Comparison of ENCODE assay signal across 18 cellular contexts in genomic region chr17:4717791-4718190, GRCh38. TPM values are rescaled to one million over a fixed set of nuclear protein-coding genes. Genes with fewer than 3 reads are reported as not detected.
A peak's percentile ranks its signal among the peaks of the same experiment; 100 is the strongest.
DNase-seq lines count a peak whose midpoint lies in the region; ATAC-seq and TF ChIP-seq lines count a peak whose summit lies in the region.
"Had no signal": no experiment of that assay in that cellular context is flagged by ENCODE, and none has a peak within 500 bp of the region (broad histone marks: within the 10 kb centered on the region; RNA-seq: fewer than 3 reads in every experiment).

No MANE protein-coding gene starts in this region.

- H3K36me3 ChIP-seq in neutrophil: peaks cover 83% of the 10 kb centered on the region

- H3K27ac ChIP-seq in neutrophil: peak overlapping the region; percentile 100
- H3K27ac ChIP-seq: 22Rv1, KMS-11 had no signal

- H3K9me3 Mint-ChIP-seq in activated CD8-positive, alpha-beta memory T cell treated with anti-CD3 and anti-CD28 coated beads, Interleukin-2, amount 10 ng/mL, durations not matched to agents 7 days and 5 days (ENCODE audit: low read depth): no peaks in the 10 kb centered on the region
- no peaks in the 10 kb centered on the region for H3K9me3 Mint-ChIP-seq in activated CD4-positive, alpha-beta T cell treated with anti-CD3 and anti-CD28 coated beads, Interleukin-2, amount 10 ng/mL, durations not matched to agents 24 days and 14 days

- no peaks in the 10 kb centered on the region for H3K27me3 ChIP-seq in neutrophil

- H3K27me3 Mint-ChIP-seq in activated CD8-positive, alpha-beta memory T cell treated with anti-CD3 and anti-CD28 coated beads, Interleukin-2, amount 10 ng/mL, durations not matched to agents 7 days and 5 days: no peaks in the 10 kb centered on the region
- H3K27me3 Mint-ChIP-seq in T-helper 17 cell: no peaks in the 10 kb centered on the region
- H3K27me3 Mint-ChIP-seq in activated CD4-positive, alpha-beta T cell treated with anti-CD3 and anti-CD28 coated beads, Interleukin-2, amount 10 ng/mL, durations not matched to agents 24 days and 14 days: no peaks in the 10 kb centered on the region

- H3K27ac Mint-ChIP-seq in activated CD8-positive, alpha-beta memory T cell treated with anti-CD3 and anti-CD28 coated beads, Interleukin-2, amount 10 ng/mL, durations not matched to agents 7 days and 5 days: peak overlapping the region; percentile 73
- no peak overlapping the region for H3K27ac Mint-ChIP-seq in T-helper 17 cell
- no peak overlapping the region for H3K27ac Mint-ChIP-seq in activated CD4-positive, alpha-beta T cell treated with anti-CD3 and anti-CD28 coated beads, Interleukin-2, amount 10 ng/mL, durations not matched to agents 24 days and 14 days

- ATAC-seq in activated CD8-positive, alpha-beta memory T cell treated with anti-CD3 and anti-CD28 coated beads, Interleukin-2, amount 10 ng/mL, durations not matched to agents 7 days and 5 days: no peak
- ATAC-seq in T-helper 17 cell: no peak
- peak; percentile 5 for ATAC-seq in esophagus mucosa
- no peak for ATAC-seq in GM19035 (IDR thresholded peaks at IDR 0.05; ENCODE audit: unreplicated experiment)
- ATAC-seq in HG03469 (IDR thresholded peaks at IDR 0.05; ENCODE audit: unreplicated experiment): no peak
- ATAC-seq: GM12878 had no signal

- no peaks in the 10 kb centered on the region for H3K9me3 ChIP-seq in T-helper 17 cell (ENCODE audit: control insufficient read depth, low read length, poor library complexity, severe bottlenecking)
- no peaks in the 10 kb centered on the region for H3K9me3 ChIP-seq in neutrophil

- H3K4me3 ChIP-seq in neutrophil (ENCODE audit: low read depth in 1 of 2, low read length in 1 of 2): peak overlapping the region; percentile 58 to 63
- H3K4me3 ChIP-seq: GM12878 had no signal

- H3K4me1 ChIP-seq in neutrophil (ENCODE audit: control insufficient read depth in 1 of 2, insufficient read depth in 1 of 2, low read depth in 1 of 2, low read length in 1 of 2): peaks cover 71 to 75% of the 10 kb centered on the region in 2 experiments

- CTCF ChIA-PET in activated CD8-positive, alpha-beta memory T cell treated with anti-CD3 and anti-CD28 coated beads, Interleukin-2, amount 10 ng/mL, durations not matched to agents 7 days and 5 days (lab: Charles Lee): no interaction called here

- DNase-seq in activated CD8-positive, alpha-beta memory T cell treated with anti-CD3 and anti-CD28 coated beads, Interleukin-2, amount 10 ng/mL, durations not matched to agents 7 days and 5 days: no peak
- DNase-seq in activated CD8-positive, alpha-beta memory T cell treated with anti-CD3 and anti-CD28 coated beads for 24 hours: no peak
- DNase-seq in T-helper 17 cell: no peak
- DNase-seq in activated CD4-positive, alpha-beta T cell treated with anti-CD3 and anti-CD28 coated beads, Interleukin-2, amount 10 ng/mL, durations not matched to agents 24 days and 14 days: no peak
- DNase-seq: DND-41, GDM1, GOT3, NCI-H1048, NCI-H1436 treated with DMSO at 0.1 percent for 48 hours, NCI-H2081, NCI-H510A treated with DMSO at 0.1 percent for 48 hours had no signal

- H3K36me3 Mint-ChIP-seq in activated CD8-positive, alpha-beta memory T cell treated with anti-CD3 and anti-CD28 coated beads, Interleukin-2, amount 10 ng/mL, durations not matched to agents 7 days and 5 days: peaks cover 69% of the 10 kb centered on the region
- H3K36me3 Mint-ChIP-seq in T-helper 17 cell (ENCODE audit: low read depth): peaks cover 4% of the 10 kb centered on the region
- peaks cover 63% of the 10 kb centered on the region for H3K36me3 Mint-ChIP-seq in activated CD4-positive, alpha-beta T cell treated with anti-CD3 and anti-CD28 coated beads, Interleukin-2, amount 10 ng/mL, durations not matched to agents 24 days and 14 days (ENCODE audit: low read depth)

- intact Hi-C loops in activated CD4-positive, alpha-beta T cell treated with anti-CD3 and anti-CD28 coated beads, Interleukin-2, amount 10 ng/mL, durations not matched to agents 24 days and 14 days (cut with micrococcal nuclease): no loop called here

- TF ChIP-seq CTCF in neutrophil (IDR thresholded peaks at IDR 0.05): no peak

- H3K4me1 Mint-ChIP-seq in activated CD8-positive, alpha-beta memory T cell treated with anti-CD3 and anti-CD28 coated beads, Interleukin-2, amount 10 ng/mL, durations not matched to agents 7 days and 5 days: peaks cover 80% of the 10 kb centered on the region
- H3K4me1 Mint-ChIP-seq in T-helper 17 cell: peaks cover 24% of the 10 kb centered on the region
- H3K4me1 Mint-ChIP-seq in activated CD4-positive, alpha-beta T cell treated with anti-CD3 and anti-CD28 coated beads, Interleukin-2, amount 10 ng/mL, durations not matched to agents 24 days and 14 days: peaks cover 31% of the 10 kb centered on the region

- H3K4me3 Mint-ChIP-seq in activated CD8-positive, alpha-beta memory T cell treated with anti-CD3 and anti-CD28 coated beads, Interleukin-2, amount 10 ng/mL, durations not matched to agents 7 days and 5 days: peak overlapping the region; percentile 11
- peak overlapping the region; percentile 3 for H3K4me3 Mint-ChIP-seq in T-helper 17 cell
- H3K4me3 Mint-ChIP-seq in activated CD4-positive, alpha-beta T cell treated with anti-CD3 and anti-CD28 coated beads, Interleukin-2, amount 10 ng/mL, durations not matched to agents 24 days and 14 days: no peak overlapping the region

RNA-seq across cellular contexts. Expression of gene ARRB2, which starts 7.4 kb away (rescaled TPM):
- 100 to 1,000 TPM; 348 to 365 TPM for total RNA-seq in activated CD8-positive, alpha-beta memory T cell treated with anti-CD3 and anti-CD28 coated beads, Interleukin-2, amount 10 ng/mL, durations not matched to agents 7 days and 5 days
- total RNA-seq in T-helper 17 cell (100 to 1,000 TPM; 220 to 255 TPM), esophagus mucosa (13.7 TPM)
- total RNA-seq in activated CD4-positive, alpha-beta T cell treated with anti-CD3 and anti-CD28 coated beads, Interleukin-2, amount 10 ng/mL, durations not matched to agents 24 days and 14 days: 189 and 193 TPM in 2 replicates

RNA-seq across cellular contexts. Expression of gene MED11, which starts 13.4 kb away (rescaled TPM):
- total RNA-seq in activated CD8-positive, alpha-beta memory T cell treated with anti-CD3 and anti-CD28 coated beads, Interleukin-2, amount 10 ng/mL, durations not matched to agents 7 days and 5 days: 10 to 100 TPM; 23.6 to 26.1 TPM
- total RNA-seq in T-helper 17 cell (1 to 10 TPM; 5.9 to 9.3 TPM), esophagus mucosa (15.6 TPM)
- 19.1 and 20.4 TPM in 2 replicates for total RNA-seq in activated CD4-positive, alpha-beta T cell treated with anti-CD3 and anti-CD28 coated beads, Interleukin-2, amount 10 ng/mL, durations not matched to agents 24 days and 14 days

RNA-seq across cellular contexts. Expression of gene PELP1, which starts 13.9 kb away (rescaled TPM):
- total RNA-seq in activated CD8-positive, alpha-beta memory T cell treated with anti-CD3 and anti-CD28 coated beads, Interleukin-2, amount 10 ng/mL, durations not matched to agents 7 days and 5 days: 10 to 100 TPM; 88.5 to 96.9 TPM
- 10 to 100 TPM; 38.0 to 44.9 TPM for total RNA-seq in T-helper 17 cell
- total RNA-seq in esophagus mucosa: 24.6 TPM
- total RNA-seq in activated CD4-positive, alpha-beta T cell treated with anti-CD3 and anti-CD28 coated beads, Interleukin-2, amount 10 ng/mL, durations not matched to agents 24 days and 14 days: 140 and 141 TPM in 2 replicates

RNA-seq across cellular contexts. Expression of gene ZMYND15, which starts 21.8 kb away (rescaled TPM):
- total RNA-seq in activated CD8-positive, alpha-beta memory T cell treated with anti-CD3 and anti-CD28 coated beads, Interleukin-2, amount 10 ng/mL, durations not matched to agents 7 days and 5 days: under 1 TPM in 1 of 2 experiments, not detected in 1; 0.12 TPM
- total RNA-seq in T-helper 17 cell (1 to 10 TPM; 1.0 to 1.6 TPM), esophagus mucosa (0.36 TPM)
- not detected in 2 replicates for total RNA-seq in activated CD4-positive, alpha-beta T cell treated with anti-CD3 and anti-CD28 coated beads, Interleukin-2, amount 10 ng/mL, durations not matched to agents 24 days and 14 days

RNA-seq across cellular contexts. Expression of gene CXCL16, which starts 21.9 kb away (rescaled TPM):
- total RNA-seq in activated CD8-positive, alpha-beta memory T cell treated with anti-CD3 and anti-CD28 coated beads, Interleukin-2, amount 10 ng/mL, durations not matched to agents 7 days and 5 days: under 1 TPM; 0.70 to 0.96 TPM
- total RNA-seq in T-helper 17 cell (10 to 100 TPM; 10.3 to 15.3 TPM), esophagus mucosa (15.7 TPM)
- total RNA-seq in activated CD4-positive, alpha-beta T cell treated with anti-CD3 and anti-CD28 coated beads, Interleukin-2, amount 10 ng/mL, durations not matched to agents 24 days and 14 days: 1.8 and 2.5 TPM in 2 replicates

Comparison
In these comparisons a context has a peak if more than half of its experiments do, and no peak if none do; other contexts are left out.
1. RNA of gene ARRB2, which starts 7.4 kb away (total RNA-seq): 348 to 365 TPM in activated CD8-positive, alpha-beta memory T cell treated with anti-CD3 and anti-CD28 coated beads, Interleukin-2, amount 10 ng/mL, durations not matched to agents 7 days and 5 days, 220 to 255 TPM in T-helper 17 cell and 189 to 193 TPM in activated CD4-positive, alpha-beta T cell treated with anti-CD3 and anti-CD28 coated beads, Interleukin-2, amount 10 ng/mL, durations not matched to agents 24 days and 14 days; 13.7 TPM in esophagus mucosa (single experiment); every median in the first group is over 10 times any median in the second.